Comparison of ENCODE assay signal across 1 cellular context in the genomic region with DNA sequence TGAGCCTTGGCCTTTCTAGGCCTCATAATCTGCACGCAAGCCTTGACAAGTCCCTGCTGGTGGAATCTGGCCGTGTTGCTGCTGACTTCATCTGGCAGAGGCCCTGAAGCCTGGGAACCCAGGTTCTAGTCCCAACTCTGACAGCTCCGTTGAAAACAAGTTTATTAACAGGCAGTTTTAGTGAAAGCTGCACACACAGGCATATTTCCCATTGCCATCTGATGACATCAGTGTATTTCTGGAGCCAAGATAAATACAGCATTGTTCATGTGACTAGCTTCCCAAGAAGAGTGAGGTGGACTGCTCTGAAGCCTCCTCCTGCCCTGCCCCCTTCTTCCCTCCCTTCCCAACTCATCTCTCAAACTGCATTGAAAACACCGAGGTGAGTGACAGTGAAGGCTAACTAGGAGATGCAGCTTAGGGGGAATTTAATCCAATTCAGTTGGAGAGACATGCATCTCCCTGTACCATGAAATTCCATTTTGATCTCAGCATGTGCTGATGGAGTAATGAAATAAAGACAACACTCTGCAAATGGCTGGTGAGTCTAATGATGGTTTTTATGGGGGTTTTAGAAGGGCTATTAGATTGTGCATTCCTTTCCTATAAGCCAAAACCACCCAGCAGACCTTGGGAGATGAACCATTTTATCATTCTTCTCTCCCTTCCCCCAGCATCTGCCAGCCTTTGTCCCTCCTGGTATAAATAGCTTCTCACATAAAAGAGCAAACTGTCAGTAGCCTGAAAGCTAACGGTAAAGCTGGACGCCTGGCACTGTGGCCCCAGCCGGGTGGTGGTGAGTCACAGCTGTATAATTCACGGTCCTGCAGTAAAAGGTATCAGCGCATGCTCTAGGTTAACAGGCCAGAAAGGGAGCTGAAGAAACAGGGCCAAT.
TF ChIP-seq lines count a peak whose summit lies in the region.

No MANE protein-coding gene starts in this region.

TF ChIP-seq in neural cell, 6 proteins besides CTCF, POLR2A, EP300 and RAD21 (continued from another document):
- TF ChIP-seq, protein P1, sequence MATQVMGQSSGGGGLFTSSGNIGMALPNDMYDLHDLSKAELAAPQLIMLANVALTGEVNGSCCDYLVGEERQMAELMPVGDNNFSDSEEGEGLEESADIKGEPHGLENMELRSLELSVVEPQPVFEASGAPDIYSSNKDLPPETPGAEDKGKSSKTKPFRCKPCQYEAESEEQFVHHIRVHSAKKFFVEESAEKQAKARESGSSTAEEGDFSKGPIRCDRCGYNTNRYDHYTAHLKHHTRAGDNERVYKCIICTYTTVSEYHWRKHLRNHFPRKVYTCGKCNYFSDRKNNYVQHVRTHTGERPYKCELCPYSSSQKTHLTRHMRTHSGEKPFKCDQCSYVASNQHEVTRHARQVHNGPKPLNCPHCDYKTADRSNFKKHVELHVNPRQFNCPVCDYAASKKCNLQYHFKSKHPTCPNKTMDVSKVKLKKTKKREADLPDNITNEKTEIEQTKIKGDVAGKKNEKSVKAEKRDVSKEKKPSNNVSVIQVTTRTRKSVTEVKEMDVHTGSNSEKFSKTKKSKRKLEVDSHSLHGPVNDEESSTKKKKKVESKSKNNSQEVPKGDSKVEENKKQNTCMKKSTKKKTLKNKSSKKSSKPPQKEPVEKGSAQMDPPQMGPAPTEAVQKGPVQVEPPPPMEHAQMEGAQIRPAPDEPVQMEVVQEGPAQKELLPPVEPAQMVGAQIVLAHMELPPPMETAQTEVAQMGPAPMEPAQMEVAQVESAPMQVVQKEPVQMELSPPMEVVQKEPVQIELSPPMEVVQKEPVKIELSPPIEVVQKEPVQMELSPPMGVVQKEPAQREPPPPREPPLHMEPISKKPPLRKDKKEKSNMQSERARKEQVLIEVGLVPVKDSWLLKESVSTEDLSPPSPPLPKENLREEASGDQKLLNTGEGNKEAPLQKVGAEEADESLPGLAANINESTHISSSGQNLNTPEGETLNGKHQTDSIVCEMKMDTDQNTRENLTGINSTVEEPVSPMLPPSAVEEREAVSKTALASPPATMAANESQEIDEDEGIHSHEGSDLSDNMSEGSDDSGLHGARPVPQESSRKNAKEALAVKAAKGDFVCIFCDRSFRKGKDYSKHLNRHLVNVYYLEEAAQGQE (IDR thresholded peaks at IDR 0.05; ENCODE audit: borderline replicate concordance), result peak; percentile 87
